In the genomic region with DNA sequence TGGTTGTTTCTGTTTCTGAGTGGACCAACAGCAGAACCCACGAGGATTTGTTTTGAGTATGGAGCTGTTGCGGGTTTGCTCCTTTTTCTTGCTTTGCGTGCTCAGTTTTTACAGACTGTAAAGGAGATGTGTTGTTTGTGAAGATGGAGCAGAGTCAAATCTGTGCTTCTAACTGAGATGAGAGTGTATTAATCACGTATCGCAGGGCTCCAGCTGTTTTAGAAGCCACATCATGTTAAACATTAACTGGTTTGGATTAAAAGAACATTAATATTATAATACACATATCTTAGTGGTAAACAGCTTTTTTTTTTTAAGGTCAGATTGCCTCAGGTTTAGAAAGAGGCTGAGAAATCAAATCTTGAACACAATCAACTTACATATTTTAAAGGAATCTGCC, we compare ENCODE assay signal across 20 cellular contexts.
DNase-seq lines count a peak whose midpoint lies in the region; ATAC-seq and TF ChIP-seq lines count a peak whose summit lies in the region.
"Had no signal": no experiment of that assay in that cellular context is flagged by ENCODE, and none has a peak within 500 bp of the region (broad histone marks: within the 10 kb centered on the region; RNA-seq: fewer than 3 reads in every experiment).

No MANE protein-coding gene starts in this region.

- H3K9ac ChIP-seq in SK-N-SH = no peak overlapping the region

- H3K27ac Mint-ChIP-seq in dendritic cell treated with granulocyte-macrophage colony-stimulating factor and Interleukin-4, amounts not matched to agents 40 ng/mL and 50 ng/mL, for 4 days = peak overlapping the region; percentile 43
- H3K27ac Mint-ChIP-seq in memory B cell = peak overlapping the region; percentile 55
- H3K27ac Mint-ChIP-seq: activated T-cell treated with anti-CD3 and anti-CD28 coated beads, Interleukin-2, amount 50 U/mL, for 72 hours had no signal

- no peaks in the 10 kb centered on the region for H3K9me3 ChIP-seq in SK-N-SH
- H3K9me3 ChIP-seq: spleen had no signal

- TF ChIP-seq RAD21 in SK-N-SH (IDR thresholded peaks at IDR 0.05; ENCODE audit: low read length) = no peak; the same call in 1 of the 2 replicates

- peaks cover 0 to 9% of the 10 kb centered on the region in 2 experiments for H3K36me3 ChIP-seq in SK-N-SH (replicated peaks in 1 of 2; ENCODE audit: control insufficient read depth in 1 of 2, insufficient read depth in 2 of 2, low read length in 1 of 2)

- H3K9me2 ChIP-seq in SK-N-SH = no peaks in the 10 kb centered on the region

- WGBS in SK-N-SH (ENCODE audit: low lambda C conversion rate) = 78% methylated on average over 5 of the region's 5 CpGs

- H3K4me1 Mint-ChIP-seq in dendritic cell treated with granulocyte-macrophage colony-stimulating factor and Interleukin-4, amounts not matched to agents 40 ng/mL and 50 ng/mL, for 4 days (ENCODE audit: low read depth) = peaks cover 23% of the 10 kb centered on the region
- peaks cover 2% of the 10 kb centered on the region for H3K4me1 Mint-ChIP-seq in memory B cell

- no peaks in the 10 kb centered on the region for H3K79me2 ChIP-seq in SK-N-SH (ENCODE audit: insufficient read depth)

- H3K27ac ChIP-seq in SK-N-SH (ENCODE audit: low read depth in 2 of 2, low read length in 1 of 2) = peak overlapping the region; percentile 9 to 91; a peak in 2 of 4 replicates
- H3K27ac ChIP-seq in substantia nigra (ENCODE audit: low read depth, low read length, poor library complexity, severe bottlenecking) = peak overlapping the region; percentile 61

- no peak for DNase-seq in SK-N-SH
- no peak for DNase-seq in memory B cell (ENCODE audit: low spot score in 2 of 2)
- no peak for DNase-seq in substantia nigra (lab: John Stamatoyannopoulos, UW)
- no peak for DNase-seq in OCI-M2 (lab: John Stamatoyannopoulos, UW; ENCODE audit: unreplicated experiment)
- no peak for DNase-seq in NCI-H2107 (lab: John Stamatoyannopoulos, UW)
- no peak for DNase-seq in dermis blood vessel endothelial cell
- DNase-seq: activated CD4-positive, alpha-beta T cell treated with anti-CD3 and anti-CD28 coated beads, Interleukin-2, amount 50 U/mL, for 1 hour; activated T-cell treated with anti-CD3 and anti-CD28 coated beads, Interleukin-2, amount 50 U/mL, for 72 hours; GF-D8; H7; KBM-7; NCI-H1105 treated with DMSO at 0.1 percent for 48 hours; NK-92 treated with Interleukin-12 subunit alpha and Interleukin-12 subunit beta, amount 100 ng/mL, for 24 hours; nucleus accumbens; SHP77 treated with DMSO at 0.1 percent for 48 hours; spleen; stimulated activated naive CD8-positive, alpha-beta T cell treated with anti-CD3 and anti-CD28 coated beads, Interleukin-15, Interleukin-2, amounts not matched to agents 100 U/mL and 50 U/mL, for 24 hours; T1000 had no signal

- no peak overlapping the region for H3K4me2 ChIP-seq in SK-N-SH

- H3K4me3 ChIP-seq in SK-N-SH (ENCODE audit: low read depth in 2 of 2, low read length in 1 of 2) = no peak overlapping the region
- H3K4me3 ChIP-seq: spleen had no signal

- peaks cover 85% of the 10 kb centered on the region for H3K36me3 Mint-ChIP-seq in dendritic cell treated with granulocyte-macrophage colony-stimulating factor and Interleukin-4, amounts not matched to agents 40 ng/mL and 50 ng/mL, for 4 days (ENCODE audit: low read depth)
- peaks cover 18% of the 10 kb centered on the region for H3K36me3 Mint-ChIP-seq in memory B cell

- POLR2A ChIA-PET in SK-N-SH (lab: Yijun Ruan, JAX) = interaction anchor here (2.1 kb wide), 1 partner anchor 24 kb away, joined by 7 read pairs; no protein-coding TSS in a partner anchor

- no peak overlapping the region for H3K4me3 Mint-ChIP-seq in dendritic cell treated with granulocyte-macrophage colony-stimulating factor and Interleukin-4, amounts not matched to agents 40 ng/mL and 50 ng/mL, for 4 days
- no peak overlapping the region for H3K4me3 Mint-ChIP-seq in memory B cell
- H3K4me3 Mint-ChIP-seq: activated T-cell treated with anti-CD3 and anti-CD28 coated beads, Interleukin-2, amount 50 U/mL, for 72 hours had no signal

- ATAC-seq in SK-N-SH treated with all-trans-retinoic acid at 6 μM for 48 hours = no peak
- ATAC-seq in memory B cell (ENCODE audit: low read depth) = no peak
- ATAC-seq: activated T-cell treated with anti-CD3 and anti-CD28 coated beads, Interleukin-2, amount 50 U/mL, for 72 hours; stimulated activated naive CD8-positive, alpha-beta T cell treated with anti-CD3 and anti-CD28 coated beads, Interleukin-15, Interleukin-2, amounts not matched to agents 100 U/mL and 50 U/mL, for 24 hours had no signal

- H2AFZ ChIP-seq in SK-N-SH (ENCODE audit: low read depth) = no peak overlapping the region

- CTCF ChIA-PET in SK-N-SH (lab: Yijun Ruan, JAX) = interaction anchor here (0.6 to 6.5 kb wide), 7 partner anchors 16 to 288 kb away, joined by 3 to 38 read pairs (median 8); no protein-coding TSS in a partner anchor

- no peak for TF ChIP-seq EP300 in SK-N-SH (IDR thresholded peaks at IDR 0.05; ENCODE audit: borderline replicate concordance in 1 of 2, low read depth in 1 of 2, low read length in 1 of 2)

- no peaks in the 10 kb centered on the region for H3F3A ChIP-seq in SK-N-SH (replicated peaks; ENCODE audit: insufficient read depth)

- H3K27me3 Mint-ChIP-seq in dendritic cell treated with granulocyte-macrophage colony-stimulating factor and Interleukin-4, amounts not matched to agents 40 ng/mL and 50 ng/mL, for 4 days = no peaks in the 10 kb centered on the region
- H3K27me3 Mint-ChIP-seq in memory B cell = no peaks in the 10 kb centered on the region

- H3K4me1 ChIP-seq in SK-N-SH (ENCODE audit: control insufficient read depth in 1 of 2, insufficient read depth in 2 of 2, low read depth in 1 of 2, low read length in 1 of 2) = peaks cover under 1 to 38% of the 10 kb centered on the region in 2 experiments; a peak in 2 of 4 replicates

- no peaks in the 10 kb centered on the region for H3K9me3 Mint-ChIP-seq in dendritic cell treated with granulocyte-macrophage colony-stimulating factor and Interleukin-4, amounts not matched to agents 40 ng/mL and 50 ng/mL, for 4 days
- H3K9me3 Mint-ChIP-seq in memory B cell = no peaks in the 10 kb centered on the region
- H3K9me3 Mint-ChIP-seq: activated T-cell treated with anti-CD3 and anti-CD28 coated beads, Interleukin-2, amount 50 U/mL, for 72 hours had no signal

- TF ChIP-seq CTCF in SK-N-SH (IDR thresholded peaks at IDR 0.05) = no peak

- H4K20me1 ChIP-seq in SK-N-SH (ENCODE audit: insufficient read depth) = no peaks in the 10 kb centered on the region

- intact Hi-C loops in dendritic cell treated with granulocyte-macrophage colony-stimulating factor and Interleukin-4, amounts not matched to agents 40 ng/mL and 50 ng/mL, for 4 days (cut with micrococcal nuclease) = no loop called here

- no peaks in the 10 kb centered on the region for H3K27me3 ChIP-seq in SK-N-SH (ENCODE audit: insufficient read depth)
- H3K27me3 ChIP-seq: spleen had no signal

TF ChIP-seq in SK-N-SH, 30 proteins besides CTCF, POLR2A, EP300 and RAD21:
- TF ChIP-seq, protein P1, sequence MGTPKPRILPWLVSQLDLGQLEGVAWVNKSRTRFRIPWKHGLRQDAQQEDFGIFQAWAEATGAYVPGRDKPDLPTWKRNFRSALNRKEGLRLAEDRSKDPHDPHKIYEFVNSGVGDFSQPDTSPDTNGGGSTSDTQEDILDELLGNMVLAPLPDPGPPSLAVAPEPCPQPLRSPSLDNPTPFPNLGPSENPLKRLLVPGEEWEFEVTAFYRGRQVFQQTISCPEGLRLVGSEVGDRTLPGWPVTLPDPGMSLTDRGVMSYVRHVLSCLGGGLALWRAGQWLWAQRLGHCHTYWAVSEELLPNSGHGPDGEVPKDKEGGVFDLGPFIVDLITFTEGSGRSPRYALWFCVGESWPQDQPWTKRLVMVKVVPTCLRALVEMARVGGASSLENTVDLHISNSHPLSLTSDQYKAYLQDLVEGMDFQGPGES (IDR thresholded peaks at IDR 0.05; ENCODE audit: low read depth, low read length) = no peak
- no peak for TF ChIP-seq JUND (IDR thresholded peaks at IDR 0.05)
- TF ChIP-seq, protein P2, sequence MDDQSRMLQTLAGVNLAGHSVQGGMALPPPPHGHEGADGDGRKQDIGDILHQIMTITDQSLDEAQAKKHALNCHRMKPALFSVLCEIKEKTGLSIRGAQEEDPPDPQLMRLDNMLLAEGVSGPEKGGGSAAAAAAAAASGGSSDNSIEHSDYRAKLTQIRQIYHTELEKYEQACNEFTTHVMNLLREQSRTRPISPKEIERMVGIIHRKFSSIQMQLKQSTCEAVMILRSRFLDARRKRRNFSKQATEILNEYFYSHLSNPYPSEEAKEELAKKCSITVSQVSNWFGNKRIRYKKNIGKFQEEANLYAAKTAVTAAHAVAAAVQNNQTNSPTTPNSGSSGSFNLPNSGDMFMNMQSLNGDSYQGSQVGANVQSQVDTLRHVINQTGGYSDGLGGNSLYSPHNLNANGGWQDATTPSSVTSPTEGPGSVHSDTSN (IDR thresholded peaks at IDR 0.05) = no peak

TF ChIP-seq in SK-N-SH treated with all-trans-retinoic acid at 6 μM for 48 hours, 23 proteins besides CTCF, POLR2A, EP300 and RAD21 (continues in another document):
- TF ChIP-seq ZC3H10 (CRISPR knock-in tag; IDR thresholded peaks at IDR 0.05) = no peak
- no peak for TF ChIP-seq ZNF70 (CRISPR knock-in tag; IDR thresholded peaks at IDR 0.05)
- TF ChIP-seq RARB (CRISPR knock-in tag; IDR thresholded peaks at IDR 0.05) = no peak
- TF ChIP-seq, protein P3, sequence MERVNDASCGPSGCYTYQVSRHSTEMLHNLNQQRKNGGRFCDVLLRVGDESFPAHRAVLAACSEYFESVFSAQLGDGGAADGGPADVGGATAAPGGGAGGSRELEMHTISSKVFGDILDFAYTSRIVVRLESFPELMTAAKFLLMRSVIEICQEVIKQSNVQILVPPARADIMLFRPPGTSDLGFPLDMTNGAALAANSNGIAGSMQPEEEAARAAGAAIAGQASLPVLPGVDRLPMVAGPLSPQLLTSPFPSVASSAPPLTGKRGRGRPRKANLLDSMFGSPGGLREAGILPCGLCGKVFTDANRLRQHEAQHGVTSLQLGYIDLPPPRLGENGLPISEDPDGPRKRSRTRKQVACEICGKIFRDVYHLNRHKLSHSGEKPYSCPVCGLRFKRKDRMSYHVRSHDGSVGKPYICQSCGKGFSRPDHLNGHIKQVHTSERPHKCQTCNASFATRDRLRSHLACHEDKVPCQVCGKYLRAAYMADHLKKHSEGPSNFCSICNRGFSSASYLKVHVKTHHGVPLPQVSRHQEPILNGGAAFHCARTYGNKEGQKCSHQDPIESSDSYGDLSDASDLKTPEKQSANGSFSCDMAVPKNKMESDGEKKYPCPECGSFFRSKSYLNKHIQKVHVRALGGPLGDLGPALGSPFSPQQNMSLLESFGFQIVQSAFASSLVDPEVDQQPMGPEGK (CRISPR knock-in tag; IDR thresholded peaks at IDR 0.05; ENCODE audit: borderline replicate concordance) = no peak
- no peak for TF ChIP-seq SNAI2 (CRISPR knock-in tag; IDR thresholded peaks at IDR 0.05)
- TF ChIP-seq ARNTL (CRISPR knock-in tag; IDR thresholded peaks at IDR 0.05; ENCODE audit: borderline replicate concordance, low read depth) = no peak
- no peak for TF ChIP-seq ZNF565 (CRISPR knock-in tag; conservative IDR thresholded peaks at IDR 0.05; ENCODE audit: low read depth)
- TF ChIP-seq ZFP30 (CRISPR knock-in tag; IDR thresholded peaks at IDR 0.05) = no peak
- TF ChIP-seq OSR1 (CRISPR knock-in tag; IDR thresholded peaks at IDR 0.05) = no peak
